Comparison of ENCODE assay signal across 17 cellular contexts in the genomic region with DNA sequence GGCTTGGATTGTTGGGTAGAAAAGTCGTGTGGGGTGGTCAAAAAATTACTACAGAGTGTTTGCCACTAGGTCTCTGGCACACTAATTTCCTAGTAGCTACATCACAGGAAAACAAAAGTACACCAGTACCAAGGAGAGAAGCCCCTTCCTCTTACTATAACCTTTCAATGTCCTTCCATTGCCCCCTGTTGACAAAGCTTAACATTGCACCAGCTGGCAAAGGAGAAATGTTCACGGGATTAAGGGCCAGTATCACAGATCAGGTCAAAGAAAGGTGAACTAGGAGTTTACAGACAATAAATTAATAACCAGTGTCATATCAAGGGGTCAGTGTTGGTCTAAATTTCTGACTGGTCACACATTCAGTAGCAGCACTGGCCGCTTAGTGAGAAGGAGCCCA.
DNase-seq lines count a peak whose midpoint lies in the region; TF ChIP-seq lines count a peak whose summit lies in the region.
"Had no signal": no experiment of that assay in that cellular context is flagged by ENCODE, and none has a peak within 500 bp of the region (broad histone marks: within the 10 kb centered on the region; RNA-seq: fewer than 3 reads in every experiment).

No MANE protein-coding gene starts in this region.

- H3K4me3 Mint-ChIP-seq in endodermal cell: no peak overlapping the region
- H3K4me3 Mint-ChIP-seq: activated CD4-positive, alpha-beta T cell treated with anti-CD3 and anti-CD28 coated beads, Interleukin-2, amount 10 ng/mL, durations not matched to agents 7 days and 5 days; activated T-helper 1 cell treated with anti-CD3 and anti-CD28 coated beads, Interleukin-12 subunit alpha, Interleukin-12 subunit beta, Interleukin-2, Interleukin-4 antibody, amounts not matched to agents 30 ng/mL and 10 ng/mL and 1 ng/mL, durations not matched to agents 14 hours and 24 hours and 36 hours had no signal

- no peaks in the 10 kb centered on the region for H4K20me1 ChIP-seq in neural cell (ENCODE audit: insufficient read depth)
- H4K20me1 ChIP-seq: BLaER1 treated with 17β-estradiol and CSF1 and Interleukin-3, amounts not matched to agents 10 nM and 100 nM had no signal

- peak; percentile 28 for TF ChIP-seq CTCF in GM06990 (IDR thresholded peaks at IDR 0.05; ENCODE audit: insufficient read depth, low read length, poor library complexity, severe bottlenecking)
- peak; percentile 89 for TF ChIP-seq CTCF in endodermal cell (conservative IDR thresholded peaks at IDR 0.05)
- TF ChIP-seq CTCF in neural cell (IDR thresholded peaks at IDR 0.05; ENCODE audit: poor library complexity, severe bottlenecking): peak; percentile 17
- no peak for TF ChIP-seq CTCF in prostate gland (IDR thresholded peaks at IDR 0.05)

- no peaks in the 10 kb centered on the region for H3K9me2 ChIP-seq in neural cell (ENCODE audit: insufficient read depth, low read length)

- H3K4me1 ChIP-seq in endodermal cell (ENCODE audit: control insufficient read depth, insufficient read depth, low read length) (peaks cover 12% of the 10 kb centered on the region), prostate gland (replicated peaks) (no peaks in the 10 kb centered on the region)
- H3K4me1 ChIP-seq: BLaER1 treated with 17β-estradiol and CSF1 and Interleukin-3, amounts not matched to agents 10 nM and 100 nM; left lung had no signal

- H3K36me3 Mint-ChIP-seq in endodermal cell (ENCODE audit: low read depth): no peaks in the 10 kb centered on the region

- no peak overlapping the region for H2AFZ ChIP-seq in neural cell (ENCODE audit: low read depth, low read length)

- no peak for TF ChIP-seq RAD21 in neural cell (conservative IDR thresholded peaks at IDR 0.05)

- H3K27ac Mint-ChIP-seq in endodermal cell: no peak overlapping the region
- H3K27ac Mint-ChIP-seq: activated CD4-positive, alpha-beta T cell treated with anti-CD3 and anti-CD28 coated beads, Interleukin-2, amount 10 ng/mL, durations not matched to agents 7 days and 5 days; activated T-helper 1 cell treated with anti-CD3 and anti-CD28 coated beads, Interleukin-12 subunit alpha, Interleukin-12 subunit beta, Interleukin-2, Interleukin-4 antibody, amounts not matched to agents 30 ng/mL and 10 ng/mL and 1 ng/mL, durations not matched to agents 14 hours and 24 hours and 36 hours had no signal

- no peaks in the 10 kb centered on the region for H3K27me3 Mint-ChIP-seq in endodermal cell (ENCODE audit: insufficient read depth)
- H3K27me3 Mint-ChIP-seq: activated CD4-positive, alpha-beta T cell treated with anti-CD3 and anti-CD28 coated beads, Interleukin-2, amount 10 ng/mL, durations not matched to agents 7 days and 5 days had no signal

- H3K79me2 ChIP-seq in neural cell (replicated peaks; ENCODE audit: insufficient read depth, low read length): no peaks in the 10 kb centered on the region

- H3K4me2 ChIP-seq in neural cell (ENCODE audit: low read length): no peak overlapping the region
- H3K4me2 ChIP-seq: BLaER1 treated with 17β-estradiol and CSF1 and Interleukin-3, amounts not matched to agents 10 nM and 100 nM; KMS-11 had no signal

- H3K9ac ChIP-seq in endodermal cell (ENCODE audit: extremely low read depth, low read length, poor library complexity, severe bottlenecking): no peak overlapping the region
- no peak overlapping the region for H3K9ac ChIP-seq in neural cell (ENCODE audit: low read length)
- H3K9ac ChIP-seq: BLaER1 treated with 17β-estradiol and CSF1 and Interleukin-3, amounts not matched to agents 10 nM and 100 nM; KMS-11 had no signal

- H3K4me3 ChIP-seq in GM06990 (replicated peaks; ENCODE audit: low read depth, low read length): no peak overlapping the region
- no peak overlapping the region for H3K4me3 ChIP-seq in endodermal cell (ENCODE audit: low read length)
- H3K4me3 ChIP-seq in neural cell (ENCODE audit: low read length): no peak overlapping the region
- no peak overlapping the region for H3K4me3 ChIP-seq in prostate gland
- H3K4me3 ChIP-seq: BLaER1 treated with 17β-estradiol and CSF1 and Interleukin-3, amounts not matched to agents 10 nM and 100 nM; left lung had no signal

- intact Hi-C loops in prostate gland (cut with DNase I): no loop called here

- H3K4me1 Mint-ChIP-seq in endodermal cell: peaks cover 38% of the 10 kb centered on the region
- H3K4me1 Mint-ChIP-seq: activated CD4-positive, alpha-beta T cell treated with anti-CD3 and anti-CD28 coated beads, Interleukin-2, amount 10 ng/mL, durations not matched to agents 7 days and 5 days had no signal

- H3F3A ChIP-seq in neural cell (ENCODE audit: insufficient read depth, low read length, poor library complexity, severe bottlenecking): no peaks in the 10 kb centered on the region

- DNase-seq in GM06990 (ENCODE audit: extremely low read depth, insufficient read length): no peak
- peak; percentile 29 for DNase-seq in NAMALWA (ENCODE audit: low spot score)
- DNase-seq in endodermal cell: peak; percentile 89
- DNase-seq in SK-N-DZ (ENCODE audit: low spot score): no peak
- no peak for DNase-seq in NCI-H2227 (lab: John Stamatoyannopoulos, UW; ENCODE audit: unreplicated experiment)
- no peak for DNase-seq in mesenteric fat pad (ENCODE audit: low spot score)
- DNase-seq in prostate gland (ENCODE audit: low spot score): no peak
- DNase-seq: activated CD4-positive, alpha-beta T cell treated with anti-CD3 and anti-CD28 coated beads, Interleukin-2, amount 10 ng/mL, durations not matched to agents 7 days and 5 days; head of caudate nucleus; left lung; NCI-H1694 treated with DMSO at 0.1 percent for 48 hours; NCI-H524 treated with DMSO at 0.1 percent for 48 hours had no signal

- H3K27me3 ChIP-seq in GM06990 (replicated peaks; ENCODE audit: control insufficient read depth, insufficient read depth, low read length): no peaks in the 10 kb centered on the region
- no peaks in the 10 kb centered on the region for H3K27me3 ChIP-seq in endodermal cell (ENCODE audit: control insufficient read depth, insufficient read depth, low read length, poor library complexity, severe bottlenecking)
- no peaks in the 10 kb centered on the region for H3K27me3 ChIP-seq in neural cell (ENCODE audit: insufficient read depth, low read depth, low read length)
- H3K27me3 ChIP-seq in prostate gland (replicated peaks; ENCODE audit: insufficient read depth): no peaks in the 10 kb centered on the region
- H3K27me3 ChIP-seq: BLaER1 treated with 17β-estradiol and CSF1 and Interleukin-3, amounts not matched to agents 10 nM and 100 nM; left lung had no signal

- H3K27ac ChIP-seq in endodermal cell (ENCODE audit: low read depth, low read length) (no peak overlapping the region), neural cell (ENCODE audit: low read length) (no peak overlapping the region), prostate gland (no peak overlapping the region)
- H3K27ac ChIP-seq: BLaER1 treated with 17β-estradiol and CSF1 and Interleukin-3, amounts not matched to agents 10 nM and 100 nM; KMS-11; left lung; RWPE1 had no signal

- 0 to 56% methylated on average over 1 to 3 of the region's 3 CpGs for WGBS in endodermal cell (ENCODE audit: insufficient coverage in 1 of 2, insufficient read length in 1 of 2), 2 experiments
- WGBS in prostate gland: 51% methylated on average over 3 of the region's 3 CpGs

- no peak for TF ChIP-seq POLR2A in prostate gland (IDR thresholded peaks at IDR 0.05)

- no peaks in the 10 kb centered on the region for H3K9me3 ChIP-seq in endodermal cell (ENCODE audit: control insufficient read depth, low read length)
- H3K9me3 ChIP-seq in neural cell (ENCODE audit: low read length): no peaks in the 10 kb centered on the region
- H3K9me3 ChIP-seq in prostate gland: no peaks in the 10 kb centered on the region
- H3K9me3 ChIP-seq: BLaER1 treated with 17β-estradiol and CSF1 and Interleukin-3, amounts not matched to agents 10 nM and 100 nM; left lung had no signal

- no peaks in the 10 kb centered on the region for H3K9me3 Mint-ChIP-seq in endodermal cell
- H3K9me3 Mint-ChIP-seq: activated CD4-positive, alpha-beta T cell treated with anti-CD3 and anti-CD28 coated beads, Interleukin-2, amount 10 ng/mL, durations not matched to agents 7 days and 5 days; activated T-helper 1 cell treated with anti-CD3 and anti-CD28 coated beads, Interleukin-12 subunit alpha, Interleukin-12 subunit beta, Interleukin-2, Interleukin-4 antibody, amounts not matched to agents 30 ng/mL and 10 ng/mL and 1 ng/mL, durations not matched to agents 14 hours and 24 hours and 36 hours had no signal

- TF ChIP-seq EP300 in neural cell (conservative IDR thresholded peaks at IDR 0.05; ENCODE audit: poor library complexity, severe bottlenecking): no peak

- no peaks in the 10 kb centered on the region for H3K36me3 ChIP-seq in GM06990 (ENCODE audit: control insufficient read depth, insufficient read depth, low read length)
- no peaks in the 10 kb centered on the region for H3K36me3 ChIP-seq in endodermal cell (ENCODE audit: control insufficient read depth, insufficient read depth, low read length)
- H3K36me3 ChIP-seq in neural cell (ENCODE audit: insufficient read depth, low read length): no peaks in the 10 kb centered on the region
- no peaks in the 10 kb centered on the region for H3K36me3 ChIP-seq in prostate gland
- H3K36me3 ChIP-seq: BLaER1 treated with 17β-estradiol and CSF1 and Interleukin-3, amounts not matched to agents 10 nM and 100 nM; left lung had no signal

TF ChIP-seq in neural cell, 6 proteins besides CTCF, POLR2A, EP300 and RAD21 (continues in another document):
- TF ChIP-seq POLR2AphosphoS5 (IDR thresholded peaks at IDR 0.05): no peak
- TF ChIP-seq, protein P1, sequence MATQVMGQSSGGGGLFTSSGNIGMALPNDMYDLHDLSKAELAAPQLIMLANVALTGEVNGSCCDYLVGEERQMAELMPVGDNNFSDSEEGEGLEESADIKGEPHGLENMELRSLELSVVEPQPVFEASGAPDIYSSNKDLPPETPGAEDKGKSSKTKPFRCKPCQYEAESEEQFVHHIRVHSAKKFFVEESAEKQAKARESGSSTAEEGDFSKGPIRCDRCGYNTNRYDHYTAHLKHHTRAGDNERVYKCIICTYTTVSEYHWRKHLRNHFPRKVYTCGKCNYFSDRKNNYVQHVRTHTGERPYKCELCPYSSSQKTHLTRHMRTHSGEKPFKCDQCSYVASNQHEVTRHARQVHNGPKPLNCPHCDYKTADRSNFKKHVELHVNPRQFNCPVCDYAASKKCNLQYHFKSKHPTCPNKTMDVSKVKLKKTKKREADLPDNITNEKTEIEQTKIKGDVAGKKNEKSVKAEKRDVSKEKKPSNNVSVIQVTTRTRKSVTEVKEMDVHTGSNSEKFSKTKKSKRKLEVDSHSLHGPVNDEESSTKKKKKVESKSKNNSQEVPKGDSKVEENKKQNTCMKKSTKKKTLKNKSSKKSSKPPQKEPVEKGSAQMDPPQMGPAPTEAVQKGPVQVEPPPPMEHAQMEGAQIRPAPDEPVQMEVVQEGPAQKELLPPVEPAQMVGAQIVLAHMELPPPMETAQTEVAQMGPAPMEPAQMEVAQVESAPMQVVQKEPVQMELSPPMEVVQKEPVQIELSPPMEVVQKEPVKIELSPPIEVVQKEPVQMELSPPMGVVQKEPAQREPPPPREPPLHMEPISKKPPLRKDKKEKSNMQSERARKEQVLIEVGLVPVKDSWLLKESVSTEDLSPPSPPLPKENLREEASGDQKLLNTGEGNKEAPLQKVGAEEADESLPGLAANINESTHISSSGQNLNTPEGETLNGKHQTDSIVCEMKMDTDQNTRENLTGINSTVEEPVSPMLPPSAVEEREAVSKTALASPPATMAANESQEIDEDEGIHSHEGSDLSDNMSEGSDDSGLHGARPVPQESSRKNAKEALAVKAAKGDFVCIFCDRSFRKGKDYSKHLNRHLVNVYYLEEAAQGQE (IDR thresholded peaks at IDR 0.05; ENCODE audit: borderline replicate concordance): no peak

Comparison
In these comparisons a context has a peak if more than half of its experiments do, and no peak if none do; other contexts are left out.
1. DNase-seq: peak in NAMALWA (single experiment) and endodermal cell (single experiment); none in GM06990 (single experiment), SK-N-DZ (single experiment), NCI-H2227 (single experiment), mesenteric fat pad (single experiment) and prostate gland (single experiment).
2. CTCF ChIP-seq: peak in GM06990 (single experiment), endodermal cell (single experiment) and neural cell (single experiment); none in prostate gland (0 of 4).